Comparison of ENCODE assay signal across 1 cellular context in genomic region chr1:27563407-27564263, GRCh38.
TF ChIP-seq lines count a peak whose summit lies in the region.

No MANE protein-coding gene starts in this region.

TF ChIP-seq in HepG2, 621 proteins besides CTCF, POLR2A, EP300 and RAD21 (continued from another document):
- TF ChIP-seq ZNF142 (CRISPR knock-in tag; IDR thresholded peaks at IDR 0.05) (no peak), ZNF451 (CRISPR knock-in tag; IDR thresholded peaks at IDR 0.05) (peak; percentile 83; the same call in 1 of the 2 replicates), ZNF780A (CRISPR knock-in tag; IDR thresholded peaks at IDR 0.05) (0 out of 2 replicates have a peak, but pooled peaks have one; percentile 24), ZNF501 (CRISPR knock-in tag; IDR thresholded peaks at IDR 0.05) (peak; percentile 83), STAT5B (CRISPR knock-in tag; IDR thresholded peaks at IDR 0.05) (no peak), JDP2 (CRISPR knock-in tag; IDR thresholded peaks at IDR 0.05; ENCODE audit: borderline replicate concordance) (no peak), HOMEZ (CRISPR knock-in tag; IDR thresholded peaks at IDR 0.05; ENCODE audit: low read depth) (peak; percentile 66; the same call in 1 of the 2 replicates), MLX (CRISPR knock-in tag; IDR thresholded peaks at IDR 0.05) (peak; percentile 89), SAP130 (CRISPR knock-in tag; IDR thresholded peaks at IDR 0.05; ENCODE audit: low read depth) (peak; percentile 96), KDM2A (CRISPR knock-in tag; IDR thresholded peaks at IDR 0.05; ENCODE audit: borderline replicate concordance, low read depth) (peak; percentile 79), SNAPC2 (CRISPR knock-in tag; IDR thresholded peaks at IDR 0.05) (no peak), TFDP1 (CRISPR knock-in tag; IDR thresholded peaks at IDR 0.05; ENCODE audit: borderline replicate concordance) (peak; percentile 96), ZBTB42 (CRISPR knock-in tag; IDR thresholded peaks at IDR 0.05) (no peak), ZNF619 (CRISPR knock-in tag; IDR thresholded peaks at IDR 0.05) (0 out of 2 replicates have a peak, but pooled peaks have one; percentile 40), ZFAT (CRISPR knock-in tag; conservative IDR thresholded peaks at IDR 0.05) (no peak), RBAK (CRISPR knock-in tag; IDR thresholded peaks at IDR 0.05) (0 out of 2 replicates have a peak, but pooled peaks have one; percentile 55), KLF15 (CRISPR knock-in tag; IDR thresholded peaks at IDR 0.05; ENCODE audit: borderline replicate concordance) (no peak), ZNF557 (CRISPR knock-in tag; IDR thresholded peaks at IDR 0.05) (no peak), ZNF766 (CRISPR knock-in tag; IDR thresholded peaks at IDR 0.05; ENCODE audit: borderline replicate concordance) (no peak), CREB3 (CRISPR knock-in tag; IDR thresholded peaks at IDR 0.05) (no peak), SP4 (CRISPR knock-in tag; IDR thresholded peaks at IDR 0.05) (peak; percentile 79), ATF1 (CRISPR knock-in tag; IDR thresholded peaks at IDR 0.05) (no peak), KDM4B (CRISPR knock-in tag; IDR thresholded peaks at IDR 0.05) (peak; percentile 69; the same call in 1 of the 2 replicates), PHF5A (CRISPR knock-in tag; IDR thresholded peaks at IDR 0.05; ENCODE audit: low read depth, unreplicated experiment) (peak; percentile 76), ZNF644 (CRISPR knock-in tag; IDR thresholded peaks at IDR 0.05; ENCODE audit: low read depth) (peak; percentile 53; the same call in 1 of the 2 replicates), ZNF773 (CRISPR knock-in tag; IDR thresholded peaks at IDR 0.05; ENCODE audit: borderline replicate concordance) (no peak), SATB2 (CRISPR knock-in tag; IDR thresholded peaks at IDR 0.05) (no peak), FOXO4 (CRISPR knock-in tag; conservative IDR thresholded peaks at IDR 0.05) (no peak), XRCC5 (optimal IDR thresholded peaks at IDR 0.05; ENCODE audit: low read length) (peak; percentile 68), ZNF768 (CRISPR knock-in tag; IDR thresholded peaks at IDR 0.05) (peak; percentile 59), FOSL2 (CRISPR knock-in tag; IDR thresholded peaks at IDR 0.05) (peak; percentile 95), HMGXB3 (CRISPR knock-in tag; IDR thresholded peaks at IDR 0.05; ENCODE audit: borderline replicate concordance) (peak; percentile 59; the same call in 1 of the 2 replicates)
TF ChIP-seq in HepG2: peak in this region for 314.
